8 cellular contexts compared by ENCODE assay signal in genomic region chr19:32346901-32347300, GRCh38. TPM values are rescaled to one million over a fixed set of nuclear protein-coding genes. Genes with fewer than 3 reads are reported as not detected.
DNase-seq lines count a peak whose midpoint lies in the region; ATAC-seq, FAIRE-seq and TF ChIP-seq lines count a peak whose summit lies in the region.

No MANE protein-coding gene starts in this region.

- H3K27me3 ChIP-seq in CD8-positive, alpha-beta T cell (ENCODE audit: insufficient read depth, low read length), result no peaks in the 10 kb centered on the region
- H3K27me3 ChIP-seq in H1 (replicated peaks in 1 of 4; ENCODE audit: control insufficient read depth in 3 of 4, extremely low read depth in 1 of 4, insufficient read depth in 3 of 4, low read length in 3 of 4) (peaks cover 0 to 3% (median 0%) of the 10 kb centered on the region in 4 experiments; a peak in 1 of 7 replicates), neutrophil (peaks cover 31% of the 10 kb centered on the region)

- no peaks in the 10 kb centered on the region for H3K27me3 Mint-ChIP-seq in CD8-positive, alpha-beta T cell (ENCODE audit: low read depth)

- no peak for DNase-seq in CD8-positive, alpha-beta T cell
- DNase-seq in NB4 (ENCODE audit: low read depth) (no peak), H1 (ENCODE audit: low read depth in 1 of 2, low spot score in 2 of 2) (no peak), NCI-H187 treated with DMSO at 0.1 percent for 48 hours (lab: John Stamatoyannopoulos, UW) (no peak)

- H3K27ac ChIP-seq in CD8-positive, alpha-beta T cell (ENCODE audit: low read depth, low read length), result no peak overlapping the region
- no peak overlapping the region for H3K27ac ChIP-seq in H1 (ENCODE audit: low read depth, low read length)
- H3K27ac ChIP-seq in neutrophil, result no peak overlapping the region

- H3K4me3 ChIP-seq in CD8-positive, alpha-beta T cell (ENCODE audit: low read depth, low read length), result peak overlapping the region; percentile 69
- peak overlapping the region; percentile 89 for H3K4me3 ChIP-seq in NB4 (ENCODE audit: low read depth, low read length)
- H3K4me3 ChIP-seq in H1 (ENCODE audit: extremely low read depth in 1 of 4, insufficient read depth in 2 of 4, low read depth in 3 of 4, low read length in 4 of 4), result peak overlapping the region; percentile 84 to 100 (median 96); a peak in 6 of 8 replicates
- peak overlapping the region; percentile 83 to 99 for H3K4me3 ChIP-seq in neutrophil (ENCODE audit: low read depth in 1 of 2, low read length in 1 of 2)

- H2AFZ ChIP-seq in H1 (ENCODE audit: low read length), result no peak overlapping the region

- H3K9me3 Mint-ChIP-seq in CD8-positive, alpha-beta T cell, result no peaks in the 10 kb centered on the region

- H3K9ac ChIP-seq in H1 (replicated peaks in 1 of 4; ENCODE audit: extremely low read depth in 1 of 4, low read depth in 3 of 4, low read length in 3 of 4), result peak overlapping the region in 2 of 4 experiments; percentile 71 to 94; a peak in 2 of 7 replicates

- H3K27ac Mint-ChIP-seq in CD8-positive, alpha-beta T cell, result peak overlapping the region; percentile 97

- no peak overlapping the region for H2AK5ac ChIP-seq in H1 (ENCODE audit: low read depth, low read length)

- peaks cover 0 to 1% of the 10 kb centered on the region in 2 experiments for H4K20me1 ChIP-seq in H1 (replicated peaks in 1 of 2; ENCODE audit: control insufficient read depth in 1 of 2, insufficient read depth in 2 of 2, low read length in 2 of 2)

- no peak for TF ChIP-seq RAD21 in H1 (IDR thresholded peaks at IDR 0.05 in 1 of 2, conservative IDR thresholded peaks at IDR 0.05 in 1 of 2; ENCODE audit: low read depth in 2 of 2, low read length in 2 of 2)

- no peak overlapping the region for H2BK12ac ChIP-seq in H1 (ENCODE audit: low read depth, low read length)

- no peak for ATAC-seq in CD8-positive, alpha-beta T cell
- ATAC-seq in GM18505 (IDR thresholded peaks at IDR 0.05; ENCODE audit: unreplicated experiment), result no peak
- ATAC-seq in activated CD4-positive, CD25-positive, alpha-beta regulatory T cell treated with anti-CD3 and anti-CD28 coated beads, Interleukin-2, amount 50 U/mL, for 24 hours, result no peak
- no peak for ATAC-seq in HG02642 (IDR thresholded peaks at IDR 0.05; ENCODE audit: poor library complexity, unreplicated experiment)

- H2BK5ac ChIP-seq in H1 (ENCODE audit: low read depth, low read length), result no peak overlapping the region

- no peak for TF ChIP-seq EP300 in H1 (IDR thresholded peaks at IDR 0.05; ENCODE audit: borderline replicate concordance in 1 of 2, low read depth in 2 of 2, low read length in 2 of 2)

- peaks cover 49% of the 10 kb centered on the region for H3K36me3 Mint-ChIP-seq in CD8-positive, alpha-beta T cell

- H3K14ac ChIP-seq in H1 (ENCODE audit: insufficient read length), result no peak overlapping the region

- H4K5ac ChIP-seq in H1 (ENCODE audit: insufficient read length, low read depth, low read length), result no peak overlapping the region

- no peak for TF ChIP-seq POLR2A in NB4 (IDR thresholded peaks at IDR 0.05; ENCODE audit: extremely low read depth, insufficient read length)
- TF ChIP-seq POLR2A in H1 (IDR thresholded peaks at IDR 0.05; ENCODE audit: control extremely low read depth in 1 of 2, low read depth in 2 of 2, low read length in 2 of 2), result no peak
- no peak for TF ChIP-seq POLR2A in GM18505 (IDR thresholded peaks at IDR 0.05; ENCODE audit: borderline replicate concordance, extremely low read depth, insufficient read depth, insufficient read length)

- H3K4me2 ChIP-seq in H1 (ENCODE audit: insufficient read depth in 1 of 2, low read depth in 2 of 2, low read length in 2 of 2), result peak overlapping the region; percentile 79 to 87; a peak in 3 of 4 replicates

- H3K18ac ChIP-seq in H1 (ENCODE audit: extremely low read depth, low read length), result no peak overlapping the region

- no peak overlapping the region for H4K8ac ChIP-seq in H1 (ENCODE audit: extremely low read depth, insufficient read depth, low read length)

- peak overlapping the region; percentile 95 for H3K4me3 Mint-ChIP-seq in CD8-positive, alpha-beta T cell

- CTCF ChIA-PET in CD8-positive, alpha-beta T cell (lab: Charles Lee), result interaction anchor here (0.6 kb wide), 2 partner anchors 13 to 328 kb away, joined by 3 read pairs; partner anchors contain the start of gene ANKRD27
- CTCF ChIA-PET in H1 (lab: Charles Lee; ENCODE audit: partially characterized antibody), result interaction anchor here (1.6 kb wide), 1 partner anchor 11 kb away, joined by 6 read pairs; no protein-coding TSS in a partner anchor

- H3K56ac ChIP-seq in H1 (replicated peaks; ENCODE audit: insufficient read length, low read depth, low read length), result no peak overlapping the region

- no peak for TF ChIP-seq CTCF in CD8-positive, alpha-beta T cell (IDR thresholded peaks at IDR 0.05)
- TF ChIP-seq CTCF in NB4 (IDR thresholded peaks at IDR 0.05; ENCODE audit: low read depth, low read length) (no peak), H1 (IDR thresholded peaks at IDR 0.05; ENCODE audit: control extremely low read depth in 1 of 3, insufficient read depth in 1 of 3, low read depth in 1 of 3, low read length in 3 of 3) (no peak), neutrophil (IDR thresholded peaks at IDR 0.05) (no peak)

- H2BK120ac ChIP-seq in H1 (replicated peaks; ENCODE audit: low read depth, low read length), result no peak overlapping the region

- H3K4me1 Mint-ChIP-seq in CD8-positive, alpha-beta T cell (ENCODE audit: low read depth), result peaks cover 53% of the 10 kb centered on the region

- peaks cover 9 to 55% of the 10 kb centered on the region in 2 experiments for H3K79me2 ChIP-seq in H1 (ENCODE audit: control insufficient read depth in 1 of 2, insufficient read depth in 2 of 2, low read length in 2 of 2)

- H3K79me1 ChIP-seq in H1 (ENCODE audit: low read depth, low read length), result no peaks in the 10 kb centered on the region

- POLR2A ChIA-PET in CD8-positive, alpha-beta T cell (lab: Charles Lee), result interaction anchor here (0.6 to 1.4 kb wide), 3 partner anchors 11 to 59 kb away, joined by 3 to 5 read pairs (median 3); partner anchors contain the start of gene DPY19L3
- POLR2A ChIA-PET in H1 (lab: Charles Lee; ENCODE audit: partially characterized antibody), result interaction anchor here (0.8 kb wide), 1 partner anchor 48 kb away, joined by 3 read pairs; no protein-coding TSS in a partner anchor

- intact Hi-C loops in CD8-positive, alpha-beta T cell (cut with DNase I, micrococcal nuclease), result loop anchor here (5.0 to 10.0 kb wide), 4 partner anchors 328 to 1028 kb away; partner anchors contain the start of genes ANKRD27 (in 2 of the 2), CEBPG (in 2 of the 2), RGS9BP (in 2 of the 2) and CEP89 (in 1 of the 2)

- no peak overlapping the region for H2BK20ac ChIP-seq in H1 (ENCODE audit: low read length)

- no peaks in the 10 kb centered on the region for H3K9me3 ChIP-seq in CD8-positive, alpha-beta T cell (ENCODE audit: low read length)
- H3K9me3 ChIP-seq in H1 (ENCODE audit: insufficient read depth in 2 of 2, low read depth in 1 of 2, low read length in 1 of 2) (no peaks in the 10 kb centered on the region), neutrophil (no peaks in the 10 kb centered on the region)

- H3K23ac ChIP-seq in H1 (ENCODE audit: insufficient read length), result no peak overlapping the region

- no peaks in the 10 kb centered on the region; the same call in 1 of the 2 replicates for H3K23me2 ChIP-seq in H1 (ENCODE audit: low read depth, low read length)

- no peak overlapping the region for H4K91ac ChIP-seq in H1 (replicated peaks; ENCODE audit: insufficient read length, low read length)

- FAIRE-seq in H1 (lab: Jason Lieb, UNC), result no peak

- no peak overlapping the region for H2BK15ac ChIP-seq in H1 (ENCODE audit: low read length)

- H3K4me1 ChIP-seq in CD8-positive, alpha-beta T cell (ENCODE audit: insufficient read depth, low read length), result peaks cover 49% of the 10 kb centered on the region
- H3K4me1 ChIP-seq in H1 (replicated peaks in 1 of 4; ENCODE audit: control insufficient read depth in 3 of 4, insufficient read depth in 4 of 4, low read length in 3 of 4) (no peaks in the 10 kb centered on the region; a peak in 1 of 7 replicates), neutrophil (ENCODE audit: control insufficient read depth in 1 of 2, insufficient read depth in 1 of 2, low read depth in 1 of 2, low read length in 1 of 2) (peaks cover 21 to 23% of the 10 kb centered on the region in 2 experiments)

- no peak overlapping the region for H3K4ac ChIP-seq in H1 (replicated peaks; ENCODE audit: insufficient read length, low read depth, low read length)

- 91% methylated on average over 3 of the region's 3 CpGs; no CpG with 5 or more reads in 1 of the 2 experiments for WGBS in H1 (ENCODE audit: extremely low coverage in 1 of 2, insufficient coverage in 1 of 2, insufficient read length in 1 of 2, insufficient replicate concordance in 2 of 2, low coverage in 1 of 2, low lambda C conversion rate in 2 of 2, missing lambda C conversion rate in 1 of 2), 2 experiments

- peaks cover 6% of the 10 kb centered on the region for H3K36me3 ChIP-seq in CD8-positive, alpha-beta T cell (ENCODE audit: insufficient read depth, low read length)
- peaks cover 0 to 27% (median 7%) of the 10 kb centered on the region in 4 experiments; a peak in 7 of 8 replicates for H3K36me3 ChIP-seq in H1 (ENCODE audit: control insufficient read depth in 2 of 4, insufficient read depth in 4 of 4, low read length in 3 of 4)
- peaks cover 7% of the 10 kb centered on the region for H3K36me3 ChIP-seq in neutrophil

TF ChIP-seq in H1, 55 proteins besides CTCF, POLR2A, EP300 and RAD21 (continues in another document):
- no peak for TF ChIP-seq SUZ12 (IDR thresholded peaks at IDR 0.05; ENCODE audit: low read length)

RNA-seq across cellular contexts. Expression of gene ZNF507, which starts 1.5 kb away (rescaled TPM):
- 10 to 100 TPM; 28.4 to 29.6 TPM for total RNA-seq in CD8-positive, alpha-beta T cell
- total RNA-seq in H1 (2021; fragmentation: NEBNext Ultra II Directional; extraction: Animal tissue kit (Norgen Biotek cat#: 25700)), result 28.8 TPM in 2 replicates
- polyA plus RNA-seq in H1 (2011; rRNA removed), result 6.7 and 8.6 TPM in 2 replicates
- 13.4 TPM for polyA plus RNA-seq in H1 (2011; cell fraction: cytosol; rRNA removed)
- 9.0 TPM for polyA plus RNA-seq in H1 (2011; cell fraction: nucleus; rRNA removed)
- polyA plus RNA-seq in H1 (2012, experiment 1 of 2), result 11.6 to 19.7 TPM (median 14.5 TPM) in 4 replicates
- polyA plus RNA-seq in H1 (2012, experiment 2 of 2), result 0.45 TPM
- polyA plus RNA-seq in H1 (2013, experiment 1 of 2), result 11.8 TPM
- polyA plus RNA-seq in H1 (2013, experiment 2 of 2), result 11.6 TPM
- polyA minus RNA-seq in H1 (2011; rRNA and poly(A)+ RNA removed), result 33.6 and 53.0 TPM in 2 replicates
- 15.1 TPM for polyA minus RNA-seq in H1 (2011; cell fraction: cytosol; rRNA and poly(A)+ RNA removed)
- polyA minus RNA-seq in H1 (2011; cell fraction: nucleus; rRNA and poly(A)+ RNA removed), result 37.4 TPM

RNA-seq across cellular contexts. Expression of gene DPY19L3, which starts 58.7 kb away (rescaled TPM):
- 1 to 10 TPM; 7.9 TPM for total RNA-seq in CD8-positive, alpha-beta T cell
- total RNA-seq in H1 (2021; fragmentation: NEBNext Ultra II Directional; extraction: Animal tissue kit (Norgen Biotek cat#: 25700)), result 60.2 and 60.7 TPM in 2 replicates
- 35.3 and 61.6 TPM in 2 replicates for polyA plus RNA-seq in H1 (2011; rRNA removed)
- 58.4 TPM for polyA plus RNA-seq in H1 (2011; cell fraction: cytosol; rRNA removed)
- 153 TPM for polyA plus RNA-seq in H1 (2011; cell fraction: nucleus; rRNA removed)
- polyA plus RNA-seq in H1 (2012, experiment 1 of 2), result 26.4 to 35.1 TPM (median 30.0 TPM) in 4 replicates
- 2.4 TPM for polyA plus RNA-seq in H1 (2012, experiment 2 of 2)
- 33.9 TPM for polyA plus RNA-seq in H1 (2013, experiment 1 of 2)
- 33.7 TPM for polyA plus RNA-seq in H1 (2013, experiment 2 of 2)
- polyA minus RNA-seq in H1 (2011; rRNA and poly(A)+ RNA removed), result 98.3 and 128 TPM in 2 replicates
- polyA minus RNA-seq in H1 (2011; cell fraction: cytosol; rRNA and poly(A)+ RNA removed), result 69.6 TPM
- polyA minus RNA-seq in H1 (2011; cell fraction: nucleus; rRNA and poly(A)+ RNA removed), result 110 TPM
